In genomic region chr20:39547546-39548410, GRCh38 we compare ENCODE assay signal across 14 cellular contexts.
"Had no signal": no experiment of that assay in that cellular context is flagged by ENCODE, and none has a peak within 500 bp of the region (broad histone marks: within the 10 kb centered on the region; RNA-seq: fewer than 3 reads in every experiment).

No MANE protein-coding gene starts in this region.

- H3K4me1 ChIP-seq: thyroid gland, vagina had no signal

- H3K36me3 ChIP-seq: ovary, thyroid gland, vagina had no signal

- H3K4me3 ChIP-seq: ovary, thyroid gland, vagina had no signal

- H3K27ac ChIP-seq: ovary, thyroid gland, vagina had no signal

- H3K9me3 ChIP-seq: ovary, thyroid gland, vagina had no signal

- DNase-seq: activated CD4-positive, alpha-beta memory T cell treated with anti-CD3 and anti-CD28 coated beads for 36 hours; activated CD4-positive, alpha-beta T cell treated with anti-CD3 and anti-CD28 coated beads for 1 hour; activated effector memory CD4-positive, alpha-beta T cell treated with anti-CD3 and anti-CD28 coated beads, Interleukin-2, amount 50 U/mL, for 16 hours; activated T-cell treated with anti-CD3 and anti-CD28 coated beads, Interleukin-2, amount 50 U/mL, for 4 hours; amygdala; effector memory CD8-positive, alpha-beta T cell; erythroblast; hypothalamus; ovary; stimulated activated CD4-positive, alpha-beta T cell treated with anti-CD3 and anti-CD28 coated beads, Interleukin-15, amount 100 ng/mL, for 24 hours; T-helper 9 cell; thyroid gland had no signal

- H3K27me3 ChIP-seq: ovary, thyroid gland, vagina had no signal

- ATAC-seq: activated T-cell treated with anti-CD3 and anti-CD28 coated beads, Interleukin-2, amount 50 U/mL, for 4 hours; effector memory CD8-positive, alpha-beta T cell; natural killer cell treated with Interleukin-12 subunit alpha and Interleukin-12 subunit beta and Interleukin-15 and Interleukin-18, amount 100 ng/mL, for 72 hours had no signal
